ENCODE assay signal across 21 cellular contexts in genomic region chr10:51666476-51666875, GRCh38.
"Had no signal": no experiment of that assay in that cellular context is flagged by ENCODE, and none has a peak within 500 bp of the region (broad histone marks: within the 10 kb centered on the region; RNA-seq: fewer than 3 reads in every experiment).

No MANE protein-coding gene starts in this region.

- DNase-seq: IMR-90, Karpas-422, KG1, MM.1S, NCI-H1105, NCI-H1417, NCI-H1436 treated with DMSO at 0.1 percent for 48 hours, NCI-H1694, NCI-H187 treated with DMSO at 0.1 percent for 48 hours, NCI-H2029 treated with DMSO at 0.1 percent for 48 hours, NCI-H2227 treated with DMSO at 0.1 percent for 48 hours, NCI-H524, NCI-H69, NCI-H774, PC-3, SHP77, SK-N-SH, SW 1271 had no signal

- H3K4me2 ChIP-seq: SK-N-SH had no signal

- H3K9me3 ChIP-seq: SK-N-SH had no signal

- H3K27ac ChIP-seq: RWPE1 had no signal

- ATAC-seq: HepG2, Panc1, PC-3 had no signal

- H3K9ac ChIP-seq: SK-N-SH had no signal
